In genomic region chr11:70203749-70204465, GRCh38 we compare ENCODE assay signal across 8 cellular contexts. TPM values are rescaled to one million over a fixed set of nuclear protein-coding genes. Genes with fewer than 3 reads are reported as not detected.
DNase-seq lines count a peak whose midpoint lies in the region; ATAC-seq lines count a peak whose summit lies in the region.

No MANE protein-coding gene starts in this region.

- peaks cover 26% of the 10 kb centered on the region for H3K4me1 Mint-ChIP-seq in activated T-helper 2 cell treated with anti-CD3 and anti-CD28 coated beads, Interferon-gamma antibody, Interleukin-2, Interleukin-4, amounts not matched to agents 10 μg/mL and 5 μg/mL and 100 μg/mL, durations not matched to agents 14 hours and 24 hours and 36 hours (ENCODE audit: low read depth)

- intact Hi-C loops in activated T-helper 2 cell treated with anti-CD3 and anti-CD28 coated beads, Interferon-gamma antibody, Interleukin-2, Interleukin-4, amounts not matched to agents 10 μg/mL and 5 μg/mL and 100 μg/mL, durations not matched to agents 14 hours and 24 hours and 36 hours (cut with micrococcal nuclease), result loop anchor here (1.0 to 10.0 kb wide), 4 partner anchors 67 to 529 kb away; partner anchors contain the start of genes CTTN, LTO1 and PPFIA1

- peak; percentile 14 for ATAC-seq in GM18873 (IDR thresholded peaks at IDR 0.05; ENCODE audit: low FRiP score, unreplicated experiment)
- peak; percentile 37 for ATAC-seq in HG03280 (IDR thresholded peaks at IDR 0.05; ENCODE audit: unreplicated experiment)

- peaks cover 4% of the 10 kb centered on the region for H3K27me3 Mint-ChIP-seq in activated T-helper 2 cell treated with anti-CD3 and anti-CD28 coated beads, Interferon-gamma antibody, Interleukin-2, Interleukin-4, amounts not matched to agents 10 μg/mL and 5 μg/mL and 100 μg/mL, durations not matched to agents 14 hours and 24 hours and 36 hours (ENCODE audit: low read depth)

- peak overlapping the region; percentile 99 for H3K27ac Mint-ChIP-seq in activated T-helper 2 cell treated with anti-CD3 and anti-CD28 coated beads, Interferon-gamma antibody, Interleukin-2, Interleukin-4, amounts not matched to agents 10 μg/mL and 5 μg/mL and 100 μg/mL, durations not matched to agents 14 hours and 24 hours and 36 hours

- H3K9me3 Mint-ChIP-seq in activated T-helper 2 cell treated with anti-CD3 and anti-CD28 coated beads, Interferon-gamma antibody, Interleukin-2, Interleukin-4, amounts not matched to agents 10 μg/mL and 5 μg/mL and 100 μg/mL, durations not matched to agents 14 hours and 24 hours and 36 hours, result no peaks in the 10 kb centered on the region

- H3K27ac ChIP-seq in substantia nigra (ENCODE audit: low read depth, low read length, poor library complexity, severe bottlenecking), result peak overlapping the region; percentile 82

- DNase-seq in AG08395 (ENCODE audit: low spot score), result peak; percentile 79
- peak; percentile 94 for DNase-seq in RPMI8226
- peak; percentile 79 for DNase-seq in activated T-helper 2 cell treated with anti-CD3 and anti-CD28 coated beads, Interferon-gamma antibody, Interleukin-2, Interleukin-4, amounts not matched to agents 10 μg/mL and 5 μg/mL and 100 μg/mL, durations not matched to agents 14 hours and 24 hours and 36 hours (ENCODE audit: low spot score)
- peak; percentile 73 for DNase-seq in foreskin melanocyte
- DNase-seq in nucleus accumbens (lab: John Stamatoyannopoulos, UW), result peak in 32 of 56 donors; percentile 7 to 74 (median 37)
- peak in 7 of 49 donors; percentile 6 to 50 (median 31) for DNase-seq in substantia nigra (lab: John Stamatoyannopoulos, UW)

- peak overlapping the region; percentile 98 for H3K4me3 Mint-ChIP-seq in activated T-helper 2 cell treated with anti-CD3 and anti-CD28 coated beads, Interferon-gamma antibody, Interleukin-2, Interleukin-4, amounts not matched to agents 10 μg/mL and 5 μg/mL and 100 μg/mL, durations not matched to agents 14 hours and 24 hours and 36 hours (ENCODE audit: low read depth)

- peaks cover 52% of the 10 kb centered on the region for H3K36me3 Mint-ChIP-seq in activated T-helper 2 cell treated with anti-CD3 and anti-CD28 coated beads, Interferon-gamma antibody, Interleukin-2, Interleukin-4, amounts not matched to agents 10 μg/mL and 5 μg/mL and 100 μg/mL, durations not matched to agents 14 hours and 24 hours and 36 hours (ENCODE audit: low read depth)

RNA-seq across cellular contexts. Expression of gene FADD, which starts 0.8 kb away (rescaled TPM):
- total RNA-seq in activated T-helper 2 cell treated with anti-CD3 and anti-CD28 coated beads, Interferon-gamma antibody, Interleukin-2, Interleukin-4, amounts not matched to agents 10 μg/mL and 5 μg/mL and 100 μg/mL, durations not matched to agents 14 hours and 24 hours and 36 hours, result 43.0 and 44.3 TPM in 2 replicates
